ENCODE assay signal across 7 cellular contexts in genomic region chr17:3557768-3558583, GRCh38. TPM values are rescaled to one million over a fixed set of nuclear protein-coding genes. Genes with fewer than 3 reads are reported as not detected.
A peak's percentile ranks its signal among the peaks of the same experiment; 100 is the strongest.
DNase-seq lines count a peak whose midpoint lies in the region; ATAC-seq lines count a peak whose summit lies in the region.

TRPV3 (minus strand) TSS chr17:3557812; CDS start chr17:3554850, 2,962 bp downstream.

- no peaks in the 10 kb centered on the region for H3K36me3 Mint-ChIP-seq in activated T-cell treated with anti-CD3 and anti-CD28 coated beads, Interleukin-2, amount 50 U/mL, for 24 hours (ENCODE audit: low read depth)

- no peak within 1 kb of the TSS for H3K4me3 Mint-ChIP-seq in activated T-cell treated with anti-CD3 and anti-CD28 coated beads, Interleukin-2, amount 50 U/mL, for 24 hours

- peaks cover 27% of the 10 kb centered on the region for H3K4me1 Mint-ChIP-seq in activated T-cell treated with anti-CD3 and anti-CD28 coated beads, Interleukin-2, amount 50 U/mL, for 24 hours (ENCODE audit: low read depth)

- intact Hi-C loops in left colon (cut with DNase I, micrococcal nuclease) = no loop called here

- peak within 1 kb of the TSS; percentile 2 for H3K27ac Mint-ChIP-seq in activated T-cell treated with anti-CD3 and anti-CD28 coated beads, Interleukin-2, amount 50 U/mL, for 24 hours

- DNase-seq in LoVo (ENCODE audit: low spot score) = peak; percentile 49
- peak; percentile 79 for DNase-seq in activated T-cell treated with anti-CD3 and anti-CD28 coated beads, Interleukin-2, amount 50 U/mL, for 24 hours
- DNase-seq in left colon = peak in 1 of 2 donors; percentile 32
- DNase-seq in stimulated activated CD8-positive, alpha-beta memory T cell treated with anti-CD3 and anti-CD28 coated beads, Interleukin-4, amount 100 ng/mL, for 24 hours (ENCODE audit: low read depth) = peak; percentile 50
- no peak for DNase-seq in RKO (ENCODE audit: low spot score)
- DNase-seq in dedifferentiated amniotic fluid mesenchymal stem cell (ENCODE audit: extremely low spot score) = no peak

- peaks cover 9% of the 10 kb centered on the region for H3K27me3 Mint-ChIP-seq in activated T-cell treated with anti-CD3 and anti-CD28 coated beads, Interleukin-2, amount 50 U/mL, for 24 hours

- no peaks in the 10 kb centered on the region for H3K9me3 Mint-ChIP-seq in activated T-cell treated with anti-CD3 and anti-CD28 coated beads, Interleukin-2, amount 50 U/mL, for 24 hours

- peak; percentile 35 for ATAC-seq in GM19438 (IDR thresholded peaks at IDR 0.05; ENCODE audit: low read depth, unreplicated experiment)
- ATAC-seq in left colon = peak; percentile 51

RNA-seq across cellular contexts. Expression of gene TRPV3, which starts in this region (rescaled TPM):
- 1 to 10 TPM in 1 of 2 donors, under 1 TPM in 1; 0.43 to 1.5 TPM for total RNA-seq in left colon

Comparison
In these comparisons a context has a peak if more than half of its experiments do, and no peak if none do; other contexts are left out.
1. DNase-seq: peak in LoVo (single experiment), activated T-cell treated with anti-CD3 and anti-CD28 coated beads, Interleukin-2, amount 50 U/mL, for 24 hours (single experiment) and stimulated activated CD8-positive, alpha-beta memory T cell treated with anti-CD3 and anti-CD28 coated beads, Interleukin-4, amount 100 ng/mL, for 24 hours (single experiment); none in RKO (single experiment) and dedifferentiated amniotic fluid mesenchymal stem cell (single experiment).